ENCODE assay signal across 9 cellular contexts in the genomic region with DNA sequence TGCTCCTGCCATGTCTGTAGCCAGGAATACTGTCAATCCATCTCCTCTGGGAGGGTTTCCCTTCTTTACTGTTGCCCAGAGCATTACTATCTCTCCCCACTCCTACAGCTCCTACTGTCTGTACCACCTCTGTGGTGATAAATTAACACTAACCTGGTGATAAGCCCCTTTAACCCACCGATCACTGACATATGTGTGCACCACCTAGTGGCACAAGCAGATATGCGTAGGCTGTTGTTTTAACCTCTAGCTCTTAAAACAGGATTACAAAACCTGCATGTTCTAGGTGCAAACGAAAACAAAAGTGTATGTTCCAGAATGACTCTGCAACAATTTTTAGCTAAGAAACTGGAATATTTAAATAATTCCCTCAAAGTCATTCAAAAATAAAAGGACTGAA.
A peak's percentile ranks its signal among the peaks of the same experiment; 100 is the strongest.
DNase-seq lines count a peak whose midpoint lies in the region; ATAC-seq and TF ChIP-seq lines count a peak whose summit lies in the region.
"Had no signal": no experiment of that assay in that cellular context is flagged by ENCODE, and none has a peak within 500 bp of the region (broad histone marks: within the 10 kb centered on the region; RNA-seq: fewer than 3 reads in every experiment).

No MANE protein-coding gene starts in this region.

- no peak overlapping the region for H3K27ac Mint-ChIP-seq in Calu3 (ENCODE audit: unreplicated experiment)
- H3K27ac Mint-ChIP-seq in glutamatergic neuron (ENCODE audit: unreplicated experiment) = no peak overlapping the region
- H3K27ac Mint-ChIP-seq: IgD-negative memory B cell had no signal

- H3K36me3 Mint-ChIP-seq in Calu3 (ENCODE audit: insufficient read depth, unreplicated experiment) = no peaks in the 10 kb centered on the region
- no peaks in the 10 kb centered on the region for H3K36me3 Mint-ChIP-seq in glutamatergic neuron (ENCODE audit: unreplicated experiment)
- H3K36me3 Mint-ChIP-seq: IgD-negative memory B cell had no signal

- ATAC-seq in GM19452 (IDR thresholded peaks at IDR 0.05; ENCODE audit: unreplicated experiment) = peak; percentile 80
- no peak for ATAC-seq in GM21528 (IDR thresholded peaks at IDR 0.05; ENCODE audit: low FRiP score, unreplicated experiment)

- peak; percentile 45 for TF ChIP-seq CTCF in Calu3 (IDR thresholded peaks at IDR 0.05; ENCODE audit: unreplicated experiment)
- peak; percentile 75 for TF ChIP-seq CTCF in glutamatergic neuron (IDR thresholded peaks at IDR 0.05; ENCODE audit: partially characterized antibody, unreplicated experiment)

- no peaks in the 10 kb centered on the region for H3K27me3 Mint-ChIP-seq in Calu3 (ENCODE audit: unreplicated experiment)
- no peaks in the 10 kb centered on the region for H3K27me3 Mint-ChIP-seq in glutamatergic neuron (ENCODE audit: unreplicated experiment)
- H3K27me3 Mint-ChIP-seq: IgD-negative memory B cell had no signal

- no peaks in the 10 kb centered on the region for H3K9me3 Mint-ChIP-seq in Calu3 (ENCODE audit: low read depth, unreplicated experiment)
- H3K9me3 Mint-ChIP-seq in glutamatergic neuron (ENCODE audit: unreplicated experiment) = peaks cover 5% of the 10 kb centered on the region
- H3K9me3 Mint-ChIP-seq: IgD-negative memory B cell had no signal

- CTCF ChIA-PET in Calu3 (lab: Charles Lee) = interaction anchor here (0.7 to 1.0 kb wide), 3 partner anchors 11 to 53 kb away, joined by 3 read pairs; no protein-coding TSS in a partner anchor

- intact Hi-C loops in Calu3 (cut with micrococcal nuclease; ENCODE audit: unreplicated experiment) = loop anchor here (10.0 kb wide), 1 partner anchor 316 kb away; no protein-coding TSS in a partner anchor

- BruUV-seq in Calu3 (replicated peaks; lab: Mats Ljungman, UMichigan) = no TSS peak

- H3K4me3 Mint-ChIP-seq in Calu3 (ENCODE audit: low read depth, unreplicated experiment) (no peak overlapping the region), glutamatergic neuron (ENCODE audit: unreplicated experiment) (no peak overlapping the region)
- H3K4me3 Mint-ChIP-seq: IgD-negative memory B cell had no signal

- peak; percentile 32 for DNase-seq in Calu3
- DNase-seq in NCI-H526 treated with DMSO at 0.1 percent for 48 hours (lab: John Stamatoyannopoulos, UW) = peak; percentile 15
- no peak for DNase-seq in glutamatergic neuron
- DNase-seq in HK-2 (ENCODE audit: unreplicated experiment) = no peak
- no peak for DNase-seq in nucleus accumbens (lab: John Stamatoyannopoulos, UW)
- no peak for DNase-seq in CD1c-positive myeloid dendritic cell (ENCODE audit: extremely low spot score)

- no peaks in the 10 kb centered on the region for H3K4me1 Mint-ChIP-seq in Calu3 (ENCODE audit: low read depth, unreplicated experiment)
- no peaks in the 10 kb centered on the region for H3K4me1 Mint-ChIP-seq in glutamatergic neuron (ENCODE audit: low read depth, unreplicated experiment)

Comparison
In these comparisons a context has a peak if more than half of its experiments do, and no peak if none do; other contexts are left out.
1. DNase-seq: peak in Calu3 (single experiment) and NCI-H526 treated with DMSO at 0.1 percent for 48 hours (single experiment); none in glutamatergic neuron (single experiment), HK-2 (single experiment), nucleus accumbens (0 of 56) and CD1c-positive myeloid dendritic cell (single experiment).